24 cellular contexts compared by ENCODE assay signal in genomic region chr6:125076482-125076742, GRCh38.
DNase-seq lines count a peak whose midpoint lies in the region; ATAC-seq and TF ChIP-seq lines count a peak whose summit lies in the region.
"Had no signal": no experiment of that assay in that cellular context is flagged by ENCODE, and none has a peak within 500 bp of the region (broad histone marks: within the 10 kb centered on the region; RNA-seq: fewer than 3 reads in every experiment).

No MANE protein-coding gene starts in this region.

- H3K36me3 ChIP-seq in endodermal cell (ENCODE audit: control insufficient read depth, insufficient read depth, low read length) = no peaks in the 10 kb centered on the region
- H3K36me3 ChIP-seq in mesendoderm (ENCODE audit: control insufficient read depth, insufficient read depth, low read length) = no peaks in the 10 kb centered on the region
- H3K36me3 ChIP-seq in sigmoid colon = peaks cover 0 to 21% (median 0%) of the 10 kb centered on the region in 4 donors
- H3K36me3 ChIP-seq: BLaER1 treated with 17β-estradiol and CSF1 and Interleukin-3, amounts not matched to agents 10 nM and 100 nM had no signal

- H2BK20ac ChIP-seq in H9 (ENCODE audit: low read depth, low read length, poor library complexity, severe bottlenecking) = no peak overlapping the region

- TF ChIP-seq CTCF in H9 (conservative IDR thresholded peaks at IDR 0.05) = no peak
- no peak for TF ChIP-seq CTCF in WTC11 (IDR thresholded peaks at IDR 0.05)
- no peak for TF ChIP-seq CTCF in endodermal cell (conservative IDR thresholded peaks at IDR 0.05)
- TF ChIP-seq CTCF in sigmoid colon (IDR thresholded peaks at IDR 0.05) = no peak

- H2BK120ac ChIP-seq in H9 (ENCODE audit: low read depth, low read length, poor library complexity, severe bottlenecking) (no peak overlapping the region), mesendoderm (ENCODE audit: low read depth, low read length) (no peak overlapping the region)

- H2BK5ac ChIP-seq in H9 (ENCODE audit: insufficient read length, low read length) (no peak overlapping the region), mesendoderm (ENCODE audit: low read length) (no peak overlapping the region)

- H3K27ac Mint-ChIP-seq in H9 (peak overlapping the region in 2 of 3 experiments; percentile 27 to 41; a peak in 3 of 7 replicates), WTC11 (peak overlapping the region; percentile 89; the same call in 1 of the 2 replicates), endodermal cell (peak overlapping the region; percentile 56)
- H3K27ac Mint-ChIP-seq in activated T-cell treated with anti-CD3 and anti-CD28 coated beads, Interleukin-2, amount 50 U/mL, for 72 hours = no peak overlapping the region
- H3K27ac Mint-ChIP-seq: B cell; CD4-positive, alpha-beta T cell; CD8-positive, alpha-beta T cell had no signal

- no peak for TF ChIP-seq EP300 in sigmoid colon (IDR thresholded peaks at IDR 0.05)

- H3K4me2 ChIP-seq in H9 (ENCODE audit: insufficient read depth, insufficient read length, low read length) (no peak overlapping the region), mesendoderm (ENCODE audit: low read length) (no peak overlapping the region)
- H3K4me2 ChIP-seq: A549; BLaER1 treated with 17β-estradiol and CSF1 and Interleukin-3, amounts not matched to agents 10 nM and 100 nM had no signal

- intact Hi-C loops in sigmoid colon (cut with DNase I) = no loop called here

- H3K27me3 Mint-ChIP-seq in H9 (ENCODE audit: low read depth) (no peaks in the 10 kb centered on the region), WTC11 (ENCODE audit: low read depth) (no peaks in the 10 kb centered on the region), endodermal cell (ENCODE audit: insufficient read depth) (no peaks in the 10 kb centered on the region)
- no peaks in the 10 kb centered on the region for H3K27me3 Mint-ChIP-seq in activated T-cell treated with anti-CD3 and anti-CD28 coated beads, Interleukin-2, amount 50 U/mL, for 72 hours (ENCODE audit: low read depth)
- H3K27me3 Mint-ChIP-seq: B cell; CD4-positive, alpha-beta T cell had no signal

- H3K36me3 Mint-ChIP-seq in H9 (ENCODE audit: insufficient read depth in 1 of 3, low read depth in 3 of 3) (no peaks in the 10 kb centered on the region), WTC11 (no peaks in the 10 kb centered on the region), endodermal cell (ENCODE audit: low read depth) (peaks cover 10% of the 10 kb centered on the region)
- H3K36me3 Mint-ChIP-seq in activated T-cell treated with anti-CD3 and anti-CD28 coated beads, Interleukin-2, amount 50 U/mL, for 72 hours (ENCODE audit: insufficient read depth in 2 of 2) = no peaks in the 10 kb centered on the region
- H3K36me3 Mint-ChIP-seq: CD8-positive, alpha-beta T cell had no signal

- H3K23ac ChIP-seq in H9 (ENCODE audit: insufficient read length, low read depth, low read length) (no peak overlapping the region), mesendoderm (ENCODE audit: low read length) (no peak overlapping the region)

- no peak overlapping the region for H3K18ac ChIP-seq in H9 (ENCODE audit: insufficient read length, low read depth, low read length)
- no peak overlapping the region for H3K18ac ChIP-seq in mesendoderm (ENCODE audit: low read length)

- H3K9ac ChIP-seq in H9 (ENCODE audit: extremely low read depth, insufficient read length, low read length) (no peak overlapping the region), endodermal cell (ENCODE audit: extremely low read depth, low read length, poor library complexity, severe bottlenecking) (no peak overlapping the region), mesendoderm (ENCODE audit: low read length) (no peak overlapping the region)
- H3K9ac ChIP-seq: BLaER1 treated with 17β-estradiol and CSF1 and Interleukin-3, amounts not matched to agents 10 nM and 100 nM had no signal

- H3K9me3 Mint-ChIP-seq in H9 (no peaks in the 10 kb centered on the region), WTC11 (no peaks in the 10 kb centered on the region), endodermal cell (no peaks in the 10 kb centered on the region)
- H3K9me3 Mint-ChIP-seq in activated T-cell treated with anti-CD3 and anti-CD28 coated beads, Interleukin-2, amount 50 U/mL, for 72 hours = no peaks in the 10 kb centered on the region
- H3K9me3 Mint-ChIP-seq: CD4-positive, alpha-beta T cell; CD8-positive, alpha-beta T cell had no signal

- DNase-seq in H9 (no peak), WTC11 (ENCODE audit: low spot score) (no peak), endodermal cell (no peak), mesendoderm (no peak), sigmoid colon (no peak), COLO668 (lab: John Stamatoyannopoulos, UW; ENCODE audit: unreplicated experiment) (no peak)
- no peak for DNase-seq in activated T-cell treated with anti-CD3 and anti-CD28 coated beads, Interleukin-2, amount 50 U/mL, for 72 hours
- DNase-seq: AML-193; CD4-positive, alpha-beta T cell; CD8-positive, alpha-beta T cell; COR-L47; DMS 273 treated with DMSO at 0.1 percent for 48 hours; DMS153; DMS53; DMS79; DND-41; EL; GF-D8 had no signal

- no CpG with 5 or more reads among the region's 3 CpGs for WGBS in H9 (ENCODE audit: extremely low coverage, insufficient read length, low lambda C conversion rate)
- WGBS in endodermal cell (ENCODE audit: insufficient coverage in 1 of 2, insufficient read length in 1 of 2), 2 experiments = 97 to 100% methylated on average over 3 of the region's 3 CpGs
- WGBS in mesendoderm (ENCODE audit: extremely low coverage, insufficient coverage, low lambda C conversion rate) = no CpG with 5 or more reads among the region's 3 CpGs
- 87 to 93% methylated on average over 3 of the region's 3 CpGs for WGBS in sigmoid colon, 2 donors

- no peaks in the 10 kb centered on the region for H4K20me1 ChIP-seq in H9 (ENCODE audit: control insufficient read depth, insufficient read depth, insufficient read length)
- H4K20me1 ChIP-seq: BLaER1 treated with 17β-estradiol and CSF1 and Interleukin-3, amounts not matched to agents 10 nM and 100 nM had no signal

- H3K27me3 ChIP-seq in H9 (ENCODE audit: insufficient read depth, low read length) (no peaks in the 10 kb centered on the region), endodermal cell (ENCODE audit: control insufficient read depth, insufficient read depth, low read length, poor library complexity, severe bottlenecking) (no peaks in the 10 kb centered on the region), mesendoderm (ENCODE audit: insufficient read depth, low read length, poor library complexity) (no peaks in the 10 kb centered on the region), sigmoid colon (no peaks in the 10 kb centered on the region)
- H3K27me3 ChIP-seq: BLaER1 treated with 17β-estradiol and CSF1 and Interleukin-3, amounts not matched to agents 10 nM and 100 nM had no signal

- H3K27ac ChIP-seq in H9 (ENCODE audit: insufficient read length, low read depth, low read length) = no peak overlapping the region
- H3K27ac ChIP-seq in endodermal cell (ENCODE audit: low read depth, low read length) = no peak overlapping the region
- H3K27ac ChIP-seq in mesendoderm (ENCODE audit: low read depth, low read length) = no peak overlapping the region
- H3K27ac ChIP-seq in sigmoid colon = no peak overlapping the region
- H3K27ac ChIP-seq: 22Rv1; A549; BLaER1 treated with 17β-estradiol and CSF1 and Interleukin-3, amounts not matched to agents 10 nM and 100 nM; C4-2B had no signal

- H3K4me1 ChIP-seq in H9 (ENCODE audit: insufficient read depth, low read length) (no peaks in the 10 kb centered on the region; the same call in 1 of the 2 replicates), endodermal cell (ENCODE audit: control insufficient read depth, insufficient read depth, low read length) (no peaks in the 10 kb centered on the region), mesendoderm (ENCODE audit: control insufficient read depth, low read depth, low read length) (no peaks in the 10 kb centered on the region), sigmoid colon (peaks cover 0 to 20% (median 7%) of the 10 kb centered on the region in 4 donors)
- H3K4me1 ChIP-seq: A549 had no signal

- POLR2A ChIA-PET in WTC11 (lab: Charles Lee) = no interaction called here

- no peak overlapping the region for H2AFZ ChIP-seq in H9 (ENCODE audit: low read length)

- H2AK5ac ChIP-seq in H9 (ENCODE audit: insufficient read length, low read length) (no peak overlapping the region), mesendoderm (ENCODE audit: low read length) (no peak overlapping the region)

- H3K4me1 Mint-ChIP-seq in H9 = peaks cover 11 to 13% of the 10 kb centered on the region in 2 experiments
- H3K4me1 Mint-ChIP-seq in WTC11 = peaks cover 12% of the 10 kb centered on the region
- no peaks in the 10 kb centered on the region for H3K4me1 Mint-ChIP-seq in endodermal cell
- no peaks in the 10 kb centered on the region for H3K4me1 Mint-ChIP-seq in activated T-cell treated with anti-CD3 and anti-CD28 coated beads, Interleukin-2, amount 50 U/mL, for 72 hours (ENCODE audit: low read depth)
- H3K4me1 Mint-ChIP-seq: B cell had no signal

- H4K5ac ChIP-seq in H9 (ENCODE audit: insufficient read length, low read depth, low read length) = no peak overlapping the region
- H4K5ac ChIP-seq in mesendoderm (ENCODE audit: low read length) = no peak overlapping the region

- H2BK15ac ChIP-seq in H9 (ENCODE audit: low read depth, low read length) (no peak overlapping the region), mesendoderm (replicated peaks; ENCODE audit: low read depth) (peak overlapping the region; percentile 36)

- TF ChIP-seq POLR2A in sigmoid colon (IDR thresholded peaks at IDR 0.05) = no peak

- H3T11ph ChIP-seq in H9 (ENCODE audit: low read length) = no peak overlapping the region

- H3K79me2 ChIP-seq in H9 (ENCODE audit: insufficient read depth, low read length) = no peaks in the 10 kb centered on the region
- H3K79me2 ChIP-seq in mesendoderm (ENCODE audit: control insufficient read depth, insufficient read depth, low read length) = no peaks in the 10 kb centered on the region

- H3K4me3 Mint-ChIP-seq in H9 = no peak overlapping the region
- H3K4me3 Mint-ChIP-seq in WTC11 = no peak overlapping the region
- H3K4me3 Mint-ChIP-seq in endodermal cell = no peak overlapping the region
- no peak overlapping the region for H3K4me3 Mint-ChIP-seq in activated T-cell treated with anti-CD3 and anti-CD28 coated beads, Interleukin-2, amount 50 U/mL, for 72 hours
- H3K4me3 Mint-ChIP-seq: B cell; CD4-positive, alpha-beta T cell; CD8-positive, alpha-beta T cell had no signal

- no peak overlapping the region for H3K14ac ChIP-seq in H9 (ENCODE audit: insufficient read depth, low read length)

- no peaks in the 10 kb centered on the region for H3K79me1 ChIP-seq in H9 (ENCODE audit: insufficient read depth, low read depth, low read length, poor library complexity, severe bottlenecking)
- H3K79me1 ChIP-seq in mesendoderm (ENCODE audit: low read length) = no peaks in the 10 kb centered on the region

- no peak for ATAC-seq in WTC11
- ATAC-seq in GM21576 (IDR thresholded peaks at IDR 0.05; ENCODE audit: unreplicated experiment) = no peak
- no peak for ATAC-seq in activated T-cell treated with anti-CD3 and anti-CD28 coated beads, Interleukin-2, amount 50 U/mL, for 72 hours (replicated peaks in 1 of 2)
- ATAC-seq: A549; CD8-positive, alpha-beta T cell had no signal

- H3K23me2 ChIP-seq in H9 (ENCODE audit: insufficient read length, low read depth, low read length, poor library complexity, severe bottlenecking) = no peaks in the 10 kb centered on the region

- H3K4ac ChIP-seq in H9 (ENCODE audit: low read depth, low read length) (no peak overlapping the region), mesendoderm (ENCODE audit: low read depth, low read length) (no peak overlapping the region)

- no peak overlapping the region for H3K56ac ChIP-seq in H9 (ENCODE audit: insufficient read length, low read depth, low read length)
- H3K56ac ChIP-seq in mesendoderm (ENCODE audit: low read length) = no peak overlapping the region

- CTCF ChIA-PET in WTC11 (lab: Charles Lee) = no interaction called here

- H3K4me3 ChIP-seq in endodermal cell (ENCODE audit: low read length) (no peak overlapping the region), mesendoderm (ENCODE audit: low read length) (no peak overlapping the region), sigmoid colon (no peak overlapping the region)
- H3K4me3 ChIP-seq: A549; BLaER1 treated with 17β-estradiol and CSF1 and Interleukin-3, amounts not matched to agents 10 nM and 100 nM had no signal

- H3K9me3 ChIP-seq in H9 (ENCODE audit: control insufficient read depth, low read depth, low read length) (no peaks in the 10 kb centered on the region), endodermal cell (ENCODE audit: control insufficient read depth, low read length) (no peaks in the 10 kb centered on the region), sigmoid colon (no peaks in the 10 kb centered on the region)
- H3K9me3 ChIP-seq: A549 had no signal

- H4K91ac ChIP-seq in H9 (ENCODE audit: insufficient read length, low read depth, low read length) = no peak overlapping the region

- H4K8ac ChIP-seq in H9 (replicated peaks; ENCODE audit: insufficient read length, low read depth, low read length) (no peak overlapping the region), mesendoderm (ENCODE audit: low read depth, low read length) (no peak overlapping the region)

- no peak overlapping the region for H2BK12ac ChIP-seq in H9 (ENCODE audit: insufficient read length, low read depth, low read length)
